Comparison of ENCODE assay signal across 12 cellular contexts in genomic region chr5:119400248-119400647, GRCh38. TPM values are rescaled to one million over a fixed set of nuclear protein-coding genes. Genes with fewer than 3 reads are reported as not detected.
DNase-seq lines count a peak whose midpoint lies in the region; ATAC-seq, FAIRE-seq and TF ChIP-seq lines count a peak whose summit lies in the region.
"Had no signal": no experiment of that assay in that cellular context is flagged by ENCODE, and none has a peak within 500 bp of the region (broad histone marks: within the 10 kb centered on the region; RNA-seq: fewer than 3 reads in every experiment).

No MANE protein-coding gene starts in this region.

- TF ChIP-seq RAD21 in HepG2 (CRISPR knock-in tag; IDR thresholded peaks at IDR 0.05), result no peak

- H3K27me3 ChIP-seq in HepG2 (ENCODE audit: control insufficient read depth in 1 of 2, insufficient read depth in 2 of 2, low read length in 2 of 2), result no peaks in the 10 kb centered on the region; a peak in 1 of 5 replicates
- H3K27me3 ChIP-seq in right lobe of liver, result no peaks in the 10 kb centered on the region
- no peaks in the 10 kb centered on the region for H3K27me3 ChIP-seq in subcutaneous abdominal adipose tissue (ENCODE audit: control insufficient read depth in 5 of 5, insufficient read depth in 4 of 5, low read length in 5 of 5)
- H3K27me3 ChIP-seq in sigmoid colon, result no peaks in the 10 kb centered on the region
- H3K27me3 ChIP-seq: BLaER1 treated with 17β-estradiol and CSF1 and Interleukin-3, amounts not matched to agents 10 nM and 100 nM had no signal

- intact Hi-C loops in HepG2 (cut with micrococcal nuclease; ENCODE audit: unreplicated experiment), result no loop called here
- intact Hi-C loops in right lobe of liver (cut with DNase I), result no loop called here
- intact Hi-C loops in sigmoid colon (cut with DNase I), result no loop called here

- no peak overlapping the region for H2AFZ ChIP-seq in HepG2 (ENCODE audit: low read length)

- H4K20me1 ChIP-seq in HepG2 (ENCODE audit: insufficient read depth, low read length), result no peaks in the 10 kb centered on the region
- H4K20me1 ChIP-seq: BLaER1 treated with 17β-estradiol and CSF1 and Interleukin-3, amounts not matched to agents 10 nM and 100 nM had no signal

- H3K9me3 ChIP-seq in HepG2 (ENCODE audit: low read length) (no peaks in the 10 kb centered on the region), right lobe of liver (no peaks in the 10 kb centered on the region), subcutaneous abdominal adipose tissue (ENCODE audit: control insufficient read depth in 5 of 5, low read length in 5 of 5) (no peaks in the 10 kb centered on the region), sigmoid colon (no peaks in the 10 kb centered on the region)

- H3K9ac ChIP-seq in HepG2 (ENCODE audit: insufficient read depth, low read depth, low read length) (no peak overlapping the region), subcutaneous abdominal adipose tissue (ENCODE audit: low read length in 5 of 5) (no peak overlapping the region)
- H3K9ac ChIP-seq: BLaER1 treated with 17β-estradiol and CSF1 and Interleukin-3, amounts not matched to agents 10 nM and 100 nM; KMS-11 had no signal

- ATAC-seq in HepG2, result peak; percentile 39; the same call in 2 of the 3 replicates
- no peak for ATAC-seq in right lobe of liver
- peak; percentile 82 for ATAC-seq in esophagus mucosa

- no peak overlapping the region for H3K4me2 ChIP-seq in HepG2 (ENCODE audit: low read depth, low read length)
- H3K4me2 ChIP-seq: KMS-11 had no signal

- H3K36me3 Mint-ChIP-seq in progenitor cell of endocrine pancreas (ENCODE audit: insufficient read depth), result no peaks in the 10 kb centered on the region

- CTCF ChIA-PET in HepG2 (lab: Yijun Ruan, JAX; ENCODE audit: low intra/inter-chr PET ratio, low total read pairs), result no interaction called here

- no peak overlapping the region for H3K27ac Mint-ChIP-seq in progenitor cell of endocrine pancreas

- no peaks in the 10 kb centered on the region for H3K36me3 ChIP-seq in HepG2 (replicated peaks in 1 of 2; ENCODE audit: control insufficient read depth in 1 of 2, insufficient read depth in 2 of 2, low read length in 2 of 2)
- H3K36me3 ChIP-seq in right lobe of liver, result no peaks in the 10 kb centered on the region
- H3K36me3 ChIP-seq in subcutaneous abdominal adipose tissue (ENCODE audit: control insufficient read depth in 5 of 5, insufficient read depth in 5 of 5, low read length in 5 of 5), result peaks cover 0 to 2% (median 0%) of the 10 kb centered on the region in 5 donors
- no peaks in the 10 kb centered on the region for H3K36me3 ChIP-seq in sigmoid colon

- no peak for FAIRE-seq in HepG2 (lab: Jason Lieb, UNC)

- H3K27ac ChIP-seq in HepG2 (ENCODE audit: extremely low read length, insufficient read depth, low read length), result no peak overlapping the region
- H3K27ac ChIP-seq in right lobe of liver, result no peak overlapping the region
- peak overlapping the region; percentile 76 for H3K27ac ChIP-seq in subcutaneous abdominal adipose tissue (ENCODE audit: low read depth, low read length)
- H3K27ac ChIP-seq in sigmoid colon, result no peak overlapping the region
- H3K27ac ChIP-seq: KMS-11 had no signal

- no peaks in the 10 kb centered on the region for H3K9me3 Mint-ChIP-seq in progenitor cell of endocrine pancreas (ENCODE audit: low read depth)

- TF ChIP-seq CTCF in HepG2 (CRISPR knock-in tag; IDR thresholded peaks at IDR 0.05) (no peak), right lobe of liver (IDR thresholded peaks at IDR 0.05) (no peak), progenitor cell of endocrine pancreas (IDR thresholded peaks at IDR 0.05; ENCODE audit: unreplicated experiment) (no peak), sigmoid colon (IDR thresholded peaks at IDR 0.05) (no peak)

- peaks cover 1% of the 10 kb centered on the region for H3K4me1 Mint-ChIP-seq in progenitor cell of endocrine pancreas (ENCODE audit: low read depth)

- TF ChIP-seq EP300 in HepG2 (IDR thresholded peaks at IDR 0.05; ENCODE audit: low read depth in 2 of 2, low read length in 2 of 2) (no peak), HepG2 (CRISPR knock-in tag; IDR thresholded peaks at IDR 0.05; ENCODE audit: borderline replicate concordance) (no peak), sigmoid colon (IDR thresholded peaks at IDR 0.05) (no peak)

- H3K4me1 ChIP-seq in HepG2 (ENCODE audit: insufficient read depth, low read length), result peaks cover 9% of the 10 kb centered on the region
- H3K4me1 ChIP-seq in right lobe of liver, result peaks cover 0 to 20% (median 0%) of the 10 kb centered on the region in 4 donors
- peaks cover 5 to 26% (median 15%) of the 10 kb centered on the region in 5 donors for H3K4me1 ChIP-seq in subcutaneous abdominal adipose tissue (ENCODE audit: control insufficient read depth in 5 of 5, insufficient read depth in 5 of 5, low read length in 5 of 5)
- peaks cover 0 to 19% (median 9%) of the 10 kb centered on the region in 4 donors for H3K4me1 ChIP-seq in sigmoid colon

- no peak overlapping the region for H3K4me3 ChIP-seq in HepG2 (replicated peaks in 1 of 3; ENCODE audit: insufficient read depth in 1 of 3, low read depth in 2 of 3, low read length in 3 of 3)
- H3K4me3 ChIP-seq in right lobe of liver, result no peak overlapping the region
- no peak overlapping the region for H3K4me3 ChIP-seq in subcutaneous abdominal adipose tissue (ENCODE audit: low read depth in 1 of 5, low read length in 5 of 5)
- no peak overlapping the region for H3K4me3 ChIP-seq in sigmoid colon
- H3K4me3 ChIP-seq: BLaER1 treated with 17β-estradiol and CSF1 and Interleukin-3, amounts not matched to agents 10 nM and 100 nM had no signal

- 19% methylated on average over 1 of the region's 2 CpGs for WGBS in HepG2 (ENCODE audit: low lambda C conversion rate)
- 100% methylated on average over 1 of the region's 2 CpGs for WGBS in right lobe of liver (ENCODE audit: insufficient coverage, low coverage, low lambda C conversion rate, missing lambda C conversion rate)
- 28 to 68% methylated on average over 2 of the region's 2 CpGs for WGBS in sigmoid colon, 2 donors

- in situ Hi-C loops in HepG2 (cut with HindIII; ENCODE audit: extremely low pct_ligation_motif_present, low pct_unique_long_range_greater_than_20kb), result no loop called here

- H3K4me3 Mint-ChIP-seq in progenitor cell of endocrine pancreas (ENCODE audit: low read depth), result no peak overlapping the region

- BruUV-seq in HepG2 (replicated peaks; lab: Mats Ljungman, UMichigan), result no TSS peak

- DNase-seq in HepG2 (ENCODE audit: low spot score) (no peak), right lobe of liver (no peak), NCI-H526 (lab: John Stamatoyannopoulos, UW) (peak; percentile 62 to 73), progenitor cell of endocrine pancreas (ENCODE audit: low spot score, unreplicated experiment) (no peak), sigmoid colon (no peak), foreskin melanocyte (no peak)
- DNase-seq: NCI-H774, substantia nigra had no signal

- no peaks in the 10 kb centered on the region for H3K79me2 ChIP-seq in HepG2 (ENCODE audit: insufficient read depth, low read length)

- H3K27me3 Mint-ChIP-seq in progenitor cell of endocrine pancreas, result no peaks in the 10 kb centered on the region

- POLR2A ChIA-PET in HepG2 (lab: Yijun Ruan, JAX), result no interaction called here

- TF ChIP-seq POLR2A in HepG2 (IDR thresholded peaks at IDR 0.05; ENCODE audit: insufficient read depth in 1 of 2, low read depth in 2 of 2, low read length in 2 of 2) (no peak), right lobe of liver (IDR thresholded peaks at IDR 0.05) (no peak), sigmoid colon (IDR thresholded peaks at IDR 0.05) (no peak)

RNA-seq across cellular contexts. Expression of gene TNFAIP8, which starts 44.4 kb away (rescaled TPM):
- 11.2 and 14.9 TPM in 2 replicates for total RNA-seq in HepG2 (2016; rRNA removed; fragmentation: Illumina TruSeq; extraction: Trizol)
- 3.2 and 3.7 TPM in 2 replicates for total RNA-seq in HepG2 (2016; cell fraction: cytosol; rRNA removed; fragmentation: Illumina TruSeq; extraction: Trizol; ENCODE audit: low read depth)
- total RNA-seq in HepG2 (2016; cell fraction: insoluble cytoplasmic fraction; rRNA removed; fragmentation: Illumina TruSeq; extraction: Trizol), result 13.3 and 15.4 TPM in 2 replicates
- 7.0 and 8.4 TPM in 2 replicates for total RNA-seq in HepG2 (2016; cell fraction: membrane; rRNA removed; fragmentation: Illumina TruSeq; extraction: Trizol)
- total RNA-seq in HepG2 (2016; cell fraction: nucleus; rRNA removed; fragmentation: Illumina TruSeq; extraction: Trizol), result 3.7 and 5.8 TPM in 2 replicates
- polyA plus RNA-seq in HepG2 (2011; rRNA removed), result 4.9 and 6.4 TPM in 2 replicates
- polyA plus RNA-seq in HepG2 (2011; cell fraction: cytosol; rRNA removed), result 6.7 and 7.1 TPM in 2 replicates
- 2.5 TPM in 2 replicates for polyA plus RNA-seq in HepG2 (2011; cell fraction: nucleus; rRNA removed)
- polyA plus RNA-seq in HepG2 (2012), result 6.2 and 6.6 TPM in 2 replicates
- 1.0 and 1.2 TPM in 2 replicates for polyA plus RNA-seq in HepG2 (2016; cell fraction: cytosol; fragmentation: Illumina TruSeq; extraction: Trizol; ENCODE audit: low read depth)
- 16.1 and 16.3 TPM in 2 replicates for polyA plus RNA-seq in HepG2 (2016; cell fraction: insoluble cytoplasmic fraction; fragmentation: Illumina TruSeq; extraction: Trizol; ENCODE audit: low read depth)
- 2.5 and 2.7 TPM in 2 replicates for polyA plus RNA-seq in HepG2 (2016; cell fraction: membrane; fragmentation: Illumina TruSeq; extraction: Trizol; ENCODE audit: low read depth)
- polyA plus RNA-seq in HepG2 (2016; cell fraction: nucleus; fragmentation: Illumina TruSeq; extraction: Trizol; ENCODE audit: insufficient read depth, low read depth), result 5.1 and 5.5 TPM in 2 replicates
- polyA minus RNA-seq in HepG2 (2011; rRNA and poly(A)+ RNA removed; ENCODE audit: low replicate concordance), result 3.0 and 11.3 TPM in 2 replicates
- 8.5 and 9.0 TPM in 2 replicates for polyA minus RNA-seq in HepG2 (2011; cell fraction: cytosol; rRNA and poly(A)+ RNA removed)
- polyA minus RNA-seq in HepG2 (2011; cell fraction: nucleus; rRNA and poly(A)+ RNA removed), result 5.5 and 10.3 TPM in 2 replicates
- 10 to 100 TPM in 2 of 6 experiments, 1 to 10 TPM in 4; 2.2 to 26.7 (median 5.4) TPM for total RNA-seq in right lobe of liver
- 15.3 TPM for total RNA-seq in esophagus mucosa
- 8.0 and 9.3 TPM in 2 replicates for total RNA-seq in progenitor cell of endocrine pancreas
- total RNA-seq in sigmoid colon, result 10 to 100 TPM in 3 of 4 donors, 1 to 10 TPM in 1; 6.9 to 17.9 (median 13.1) TPM
- 10 to 100 TPM in 2 of 3 donors, 1 to 10 TPM in 1; 9.0 to 55.8 (median 19.0) TPM for polyA plus RNA-seq in sigmoid colon

RNA-seq across cellular contexts. Expression of gene HSD17B4, which starts 52.0 kb away (rescaled TPM):
- 399 and 508 TPM in 2 replicates for total RNA-seq in HepG2 (2016; rRNA removed; fragmentation: Illumina TruSeq; extraction: Trizol)
- total RNA-seq in HepG2 (2016; cell fraction: cytosol; rRNA removed; fragmentation: Illumina TruSeq; extraction: Trizol; ENCODE audit: low read depth), result 60.7 and 79.3 TPM in 2 replicates
- 397 and 512 TPM in 2 replicates for total RNA-seq in HepG2 (2016; cell fraction: insoluble cytoplasmic fraction; rRNA removed; fragmentation: Illumina TruSeq; extraction: Trizol)
- 102 and 119 TPM in 2 replicates for total RNA-seq in HepG2 (2016; cell fraction: membrane; rRNA removed; fragmentation: Illumina TruSeq; extraction: Trizol)
- total RNA-seq in HepG2 (2016; cell fraction: nucleus; rRNA removed; fragmentation: Illumina TruSeq; extraction: Trizol), result 218 and 251 TPM in 2 replicates
- 163 and 178 TPM in 2 replicates for polyA plus RNA-seq in HepG2 (2011; rRNA removed)
- 98.0 and 194 TPM in 2 replicates for polyA plus RNA-seq in HepG2 (2011; cell fraction: cytosol; rRNA removed)
- polyA plus RNA-seq in HepG2 (2011; cell fraction: nucleus; rRNA removed), result 119 and 175 TPM in 2 replicates
- 153 and 212 TPM in 2 replicates for polyA plus RNA-seq in HepG2 (2012)
- 35.4 and 40.3 TPM in 2 replicates for polyA plus RNA-seq in HepG2 (2016; cell fraction: cytosol; fragmentation: Illumina TruSeq; extraction: Trizol; ENCODE audit: low read depth)
- 332 and 336 TPM in 2 replicates for polyA plus RNA-seq in HepG2 (2016; cell fraction: insoluble cytoplasmic fraction; fragmentation: Illumina TruSeq; extraction: Trizol; ENCODE audit: low read depth)
- 57.1 and 67.7 TPM in 2 replicates for polyA plus RNA-seq in HepG2 (2016; cell fraction: membrane; fragmentation: Illumina TruSeq; extraction: Trizol; ENCODE audit: low read depth)
- 221 and 269 TPM in 2 replicates for polyA plus RNA-seq in HepG2 (2016; cell fraction: nucleus; fragmentation: Illumina TruSeq; extraction: Trizol; ENCODE audit: insufficient read depth, low read depth)
- polyA minus RNA-seq in HepG2 (2011; rRNA and poly(A)+ RNA removed; ENCODE audit: low replicate concordance), result 271 and 288 TPM in 2 replicates
- 117 and 147 TPM in 2 replicates for polyA minus RNA-seq in HepG2 (2011; cell fraction: cytosol; rRNA and poly(A)+ RNA removed)
- 131 and 184 TPM in 2 replicates for polyA minus RNA-seq in HepG2 (2011; cell fraction: nucleus; rRNA and poly(A)+ RNA removed)
- 100 to 1,000 TPM; 380 to 571 (median 473) TPM for total RNA-seq in right lobe of liver
- 164 TPM for total RNA-seq in esophagus mucosa
- total RNA-seq in progenitor cell of endocrine pancreas, result 248 and 285 TPM in 2 replicates
- 100 to 1,000 TPM in 1 of 4 donors, 10 to 100 TPM in 3; 80.6 to 114 (median 86.5) TPM for total RNA-seq in sigmoid colon
- 100 to 1,000 TPM; 147 to 229 (median 149) TPM for polyA plus RNA-seq in sigmoid colon

Comparison
In these comparisons a context has a peak if more than half of its experiments do, and no peak if none do; other contexts are left out.
1. ATAC-seq: peak in HepG2 (single experiment) and esophagus mucosa (single experiment); none in right lobe of liver (0 of 4).
2. DNase-seq: peak in NCI-H526 (2 of 2); none in HepG2 (single experiment), right lobe of liver (0 of 3), progenitor cell of endocrine pancreas (single experiment), sigmoid colon (single experiment) and foreskin melanocyte (single experiment).